8 cellular contexts compared by ENCODE assay signal in the genomic region with DNA sequence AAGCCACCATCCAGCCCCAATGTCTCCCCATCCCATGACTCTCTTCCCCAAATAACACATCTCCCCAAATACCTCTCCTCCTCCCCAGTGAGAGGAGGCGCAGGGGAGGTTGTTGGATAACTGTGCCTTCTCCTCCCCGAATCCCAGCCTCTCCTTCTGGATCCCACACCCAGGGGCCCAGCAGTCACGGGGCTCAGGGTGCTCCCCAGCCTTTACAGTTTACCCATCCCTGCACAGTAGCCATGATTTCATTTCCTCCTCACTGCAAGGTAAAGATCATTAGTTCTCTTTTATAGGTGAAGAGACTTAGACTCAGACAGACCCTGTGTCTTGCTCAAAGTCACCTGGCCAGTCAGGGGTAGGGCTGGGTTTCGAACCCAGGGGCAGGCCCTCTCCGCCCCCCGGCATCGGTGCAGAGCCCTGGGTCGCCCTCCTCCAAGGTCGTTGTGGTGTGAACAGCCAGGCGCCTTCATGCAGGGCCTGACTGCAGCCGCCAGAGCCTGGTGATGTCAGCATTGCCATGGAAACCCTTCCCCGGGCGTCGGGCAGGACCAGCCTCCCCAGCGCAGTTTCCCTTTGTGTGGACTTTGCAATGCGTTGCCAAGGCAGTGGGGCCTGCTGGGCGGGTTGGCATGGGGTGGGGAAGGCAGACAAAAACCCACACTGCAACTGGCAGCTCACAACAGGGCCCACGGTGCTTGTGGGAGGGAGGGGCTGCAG. TPM values are rescaled to one million over a fixed set of nuclear protein-coding genes. Genes with fewer than 3 reads are reported as not detected.
DNase-seq lines count a peak whose midpoint lies in the region; ATAC-seq, FAIRE-seq and TF ChIP-seq lines count a peak whose summit lies in the region.

No MANE protein-coding gene starts in this region.

- intact Hi-C loops in naive thymus-derived CD4-positive, alpha-beta T cell (cut with micrococcal nuclease) = loop anchor here (1.0 to 5.0 kb wide), 5 partner anchors 9 to 508 kb away; no protein-coding TSS in a partner anchor

- peaks cover 2% of the 10 kb centered on the region for H3K4me1 ChIP-seq in fibroblast of lung (ENCODE audit: control insufficient read depth, extremely low read depth, insufficient read depth, low read length)
- H3K4me1 ChIP-seq in naive thymus-derived CD4-positive, alpha-beta T cell (ENCODE audit: control insufficient read depth in 2 of 2, insufficient read depth in 2 of 2, low read length in 2 of 2) = peaks cover 22 to 44% of the 10 kb centered on the region in 2 donors

- TF ChIP-seq CTCF in fibroblast of lung (conservative IDR thresholded peaks at IDR 0.05 in 1 of 2, IDR thresholded peaks at IDR 0.05 in 1 of 2; ENCODE audit: low read depth in 1 of 2, low read length in 2 of 2) = no peak

- H3K9ac ChIP-seq in fibroblast of lung (ENCODE audit: insufficient read depth, low read length) = peak overlapping the region; percentile 31

- CTCF ChIA-PET in naive thymus-derived CD4-positive, alpha-beta T cell (lab: Charles Lee) = interaction anchor here (1.0 to 2.3 kb wide), 4 partner anchors 10 to 68 kb away, joined by 3 to 11 read pairs (median 4); a partner anchor contains a TSS

- no peaks in the 10 kb centered on the region for H4K20me1 ChIP-seq in fibroblast of lung (ENCODE audit: control insufficient read depth, extremely low read depth, insufficient read depth, low read length)

- peak overlapping the region; percentile 36 to 86 (median 75) for H3K4me3 Mint-ChIP-seq in naive thymus-derived CD4-positive, alpha-beta T cell

- TF ChIP-seq EP300 in Ishikawa (IDR thresholded peaks at IDR 0.05; ENCODE audit: borderline replicate concordance) = no peak

- H3K36me3 ChIP-seq in fibroblast of lung (ENCODE audit: control insufficient read depth, insufficient read depth, low read length) = no peaks in the 10 kb centered on the region
- H3K36me3 ChIP-seq in naive thymus-derived CD4-positive, alpha-beta T cell (ENCODE audit: control insufficient read depth in 2 of 3, insufficient read depth in 3 of 3, low read length in 3 of 3) = no peaks in the 10 kb centered on the region

- peaks cover 0 to 9% (median 0%) of the 10 kb centered on the region in 5 donors for H3K27me3 Mint-ChIP-seq in naive thymus-derived CD4-positive, alpha-beta T cell

- H3K79me2 ChIP-seq in fibroblast of lung (ENCODE audit: control insufficient read depth, insufficient read depth, low read length) = no peaks in the 10 kb centered on the region

- H3K27ac ChIP-seq in fibroblast of lung (ENCODE audit: insufficient read depth, low read length) = no peak overlapping the region
- H3K27ac ChIP-seq in naive thymus-derived CD4-positive, alpha-beta T cell (ENCODE audit: low read depth, low read length) = peak overlapping the region; percentile 76

- no peaks in the 10 kb centered on the region for H3K27me3 ChIP-seq in fibroblast of lung (ENCODE audit: control insufficient read depth, insufficient read depth, low read length)
- H3K27me3 ChIP-seq in naive thymus-derived CD4-positive, alpha-beta T cell (ENCODE audit: control insufficient read depth in 2 of 2, insufficient read depth in 2 of 2, low read length in 2 of 2) = no peaks in the 10 kb centered on the region

- TF ChIP-seq RAD21 in Ishikawa (IDR thresholded peaks at IDR 0.05; ENCODE audit: low read depth) = no peak

- H3K9me3 ChIP-seq in fibroblast of lung (ENCODE audit: control insufficient read depth, insufficient read depth, low read depth, low read length) = no peaks in the 10 kb centered on the region
- no peaks in the 10 kb centered on the region for H3K9me3 ChIP-seq in naive thymus-derived CD4-positive, alpha-beta T cell (ENCODE audit: control insufficient read depth in 2 of 3, low read length in 3 of 3)

- no peak overlapping the region for H3K4me3 ChIP-seq in fibroblast of lung (replicated peaks in 1 of 4; ENCODE audit: control extremely low read depth in 1 of 4, insufficient read depth in 1 of 4, low read depth in 3 of 4, low read length in 4 of 4)
- no peak overlapping the region for H3K4me3 ChIP-seq in naive thymus-derived CD4-positive, alpha-beta T cell (ENCODE audit: low read length)

- H2AFZ ChIP-seq in fibroblast of lung (ENCODE audit: low read length) = no peak overlapping the region

- DNase-seq in EL (peak; percentile 86), RCC 7860 (ENCODE audit: low spot score) (peak; percentile 80), activated gamma-delta T cell (lab: John Stamatoyannopoulos, UW) (peak; percentile 66), fibroblast of lung (ENCODE audit: low read depth in 2 of 2) (peak; percentile 79 to 89)
- peak; percentile 67 to 91 (median 83) for DNase-seq in naive thymus-derived CD4-positive, alpha-beta T cell
- DNase-seq in stimulated activated CD8-positive, alpha-beta memory T cell treated with anti-CD3 and anti-CD28 coated beads, Interleukin-7, amount 100 ng/mL, for 4 hours (ENCODE audit: low read depth in 2 of 2) = peak; percentile 57 to 72

- peaks cover 19 to 56% (median 43%) of the 10 kb centered on the region in 7 donors for H3K4me1 Mint-ChIP-seq in naive thymus-derived CD4-positive, alpha-beta T cell

- POLR2A ChIA-PET in naive thymus-derived CD4-positive, alpha-beta T cell (lab: Charles Lee) = interaction anchor here (0.9 to 34.4 kb wide), 9 partner anchors 7 to 61 kb away, joined by 3 to 828 read pairs (median 38); a partner anchor contains a TSS

- FAIRE-seq in RCC 7860 (lab: Jason Lieb, UNC) = no peak

- H3K4me2 ChIP-seq in fibroblast of lung (ENCODE audit: extremely low read depth, insufficient read depth, low read length) = no peak overlapping the region

- ATAC-seq in naive thymus-derived CD4-positive, alpha-beta T cell = peak; percentile 95
- no peak for ATAC-seq in HG03175 (IDR thresholded peaks at IDR 0.05; ENCODE audit: unreplicated experiment)

- peaks cover 0 to 2% (median 0%) of the 10 kb centered on the region in 11 donors for H3K9me3 Mint-ChIP-seq in naive thymus-derived CD4-positive, alpha-beta T cell

- no peaks in the 10 kb centered on the region for H3K36me3 Mint-ChIP-seq in naive thymus-derived CD4-positive, alpha-beta T cell

- peak overlapping the region; percentile 89 to 98 (median 97) for H3K27ac Mint-ChIP-seq in naive thymus-derived CD4-positive, alpha-beta T cell

TF ChIP-seq in Ishikawa, 13 proteins besides CTCF, POLR2A, EP300 and RAD21:
- peak; percentile 34; the same call in 1 of the 2 replicates for TF ChIP-seq NFIC (IDR thresholded peaks at IDR 0.05)
- 0 out of 2 replicates have a peak, but pooled peaks have one; percentile 33 for TF ChIP-seq TEAD4 (IDR thresholded peaks at IDR 0.05)
- TF ChIP-seq, protein P1, sequence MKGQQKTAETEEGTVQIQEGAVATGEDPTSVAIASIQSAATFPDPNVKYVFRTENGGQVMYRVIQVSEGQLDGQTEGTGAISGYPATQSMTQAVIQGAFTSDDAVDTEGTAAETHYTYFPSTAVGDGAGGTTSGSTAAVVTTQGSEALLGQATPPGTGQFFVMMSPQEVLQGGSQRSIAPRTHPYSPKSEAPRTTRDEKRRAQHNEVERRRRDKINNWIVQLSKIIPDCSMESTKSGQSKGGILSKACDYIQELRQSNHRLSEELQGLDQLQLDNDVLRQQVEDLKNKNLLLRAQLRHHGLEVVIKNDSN (IDR thresholded peaks at IDR 0.05) = no peak
- TF ChIP-seq FOXM1 (IDR thresholded peaks at IDR 0.05; ENCODE audit: borderline replicate concordance, low read depth) = no peak
- no peak for TF ChIP-seq EGR1 (IDR thresholded peaks at IDR 0.05)
TF ChIP-seq in Ishikawa: peak in this region for 2.

RNA-seq across cellular contexts. Expression of a gene that starts 53.3 kb away (rescaled TPM):
- 10.3 and 22.0 TPM in 2 replicates for total RNA-seq in fibroblast of lung
- 39.6 and 40.5 TPM in 2 replicates for polyA plus RNA-seq in fibroblast of lung
- polyA plus RNA-seq in fibroblast of lung (2012) = 45.5 and 50.7 TPM in 2 replicates
- polyA minus RNA-seq in fibroblast of lung (ENCODE audit: low replicate concordance) = 43.9 and 85.0 TPM in 2 replicates
- total RNA-seq in naive thymus-derived CD4-positive, alpha-beta T cell = 100 to 1,000 TPM in 4 of 5 experiments, 10 to 100 TPM in 1; 51.5 to 261 (median 131) TPM
- polyA plus RNA-seq in naive thymus-derived CD4-positive, alpha-beta T cell = 10 to 100 TPM; 27.9 to 33.7 TPM
